Comparison of ENCODE assay signal across 1 cellular context in the genomic region with DNA sequence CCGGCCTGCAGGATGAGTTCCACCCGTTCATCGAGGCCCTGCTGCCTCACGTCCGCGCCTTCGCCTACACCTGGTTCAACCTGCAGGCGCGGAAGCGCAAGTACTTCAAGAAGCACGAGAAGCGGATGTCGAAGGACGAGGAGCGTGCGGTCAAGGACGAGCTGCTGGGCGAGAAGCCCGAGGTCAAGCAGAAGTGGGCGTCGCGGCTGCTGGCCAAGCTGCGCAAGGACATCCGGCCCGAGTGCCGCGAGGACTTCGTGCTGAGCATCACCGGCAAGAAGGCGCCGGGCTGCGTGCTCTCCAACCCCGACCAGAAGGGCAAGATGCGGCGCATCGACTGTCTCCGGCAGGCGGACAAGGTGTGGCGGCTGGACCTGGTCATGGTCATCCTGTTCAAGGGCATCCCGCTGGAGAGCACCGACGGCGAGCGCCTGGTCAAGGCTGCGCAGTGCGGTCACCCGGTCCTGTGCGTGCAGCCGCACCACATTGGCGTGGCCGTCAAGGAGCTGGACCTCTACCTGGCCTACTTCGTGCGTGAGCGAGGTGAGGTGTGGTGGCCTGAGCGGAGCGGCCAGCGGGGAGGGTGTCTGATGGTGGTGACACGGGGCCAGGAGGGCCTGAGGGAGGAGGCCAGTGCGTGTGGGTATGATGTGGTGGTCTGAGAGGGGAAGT.
TF ChIP-seq lines count a peak whose summit lies in the region.

No MANE protein-coding gene starts in this region.

TF ChIP-seq in IMR-90, 13 proteins besides CTCF, POLR2A, EP300 and RAD21:
- TF ChIP-seq MAFK (IDR thresholded peaks at IDR 0.05; ENCODE audit: low read depth, low read length) = no peak
